In the genomic region with DNA sequence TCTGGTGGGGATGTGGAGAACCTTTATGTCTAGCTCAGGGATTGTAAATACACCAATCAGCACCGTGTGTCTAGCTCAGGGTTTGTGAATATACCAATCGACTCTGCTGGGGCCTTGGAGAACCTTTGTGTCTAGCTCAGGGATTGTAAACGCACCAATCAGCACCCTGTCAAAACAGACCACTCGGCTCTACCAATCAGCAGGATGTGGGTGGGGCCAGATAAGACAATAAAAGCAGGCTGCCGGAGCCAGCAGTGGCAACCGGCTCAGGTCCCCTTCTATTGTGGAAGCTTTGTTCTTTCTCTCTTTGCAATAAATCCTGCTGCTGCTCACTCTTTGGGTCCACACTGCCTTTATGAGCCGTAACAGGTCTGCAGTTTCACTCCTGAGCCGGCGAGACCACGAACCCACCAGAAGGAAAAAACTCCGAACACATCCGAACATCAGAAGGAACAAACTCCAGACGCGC, we compare ENCODE assay signal across 1 cellular context.
A peak's percentile ranks its signal among the peaks of the same experiment; 100 is the strongest.
TF ChIP-seq lines count a peak whose summit lies in the region.

No MANE protein-coding gene starts in this region.

TF ChIP-seq in HepG2, 621 proteins besides CTCF, POLR2A, EP300 and RAD21 (continued from another document):
- TF ChIP-seq, protein P1, sequence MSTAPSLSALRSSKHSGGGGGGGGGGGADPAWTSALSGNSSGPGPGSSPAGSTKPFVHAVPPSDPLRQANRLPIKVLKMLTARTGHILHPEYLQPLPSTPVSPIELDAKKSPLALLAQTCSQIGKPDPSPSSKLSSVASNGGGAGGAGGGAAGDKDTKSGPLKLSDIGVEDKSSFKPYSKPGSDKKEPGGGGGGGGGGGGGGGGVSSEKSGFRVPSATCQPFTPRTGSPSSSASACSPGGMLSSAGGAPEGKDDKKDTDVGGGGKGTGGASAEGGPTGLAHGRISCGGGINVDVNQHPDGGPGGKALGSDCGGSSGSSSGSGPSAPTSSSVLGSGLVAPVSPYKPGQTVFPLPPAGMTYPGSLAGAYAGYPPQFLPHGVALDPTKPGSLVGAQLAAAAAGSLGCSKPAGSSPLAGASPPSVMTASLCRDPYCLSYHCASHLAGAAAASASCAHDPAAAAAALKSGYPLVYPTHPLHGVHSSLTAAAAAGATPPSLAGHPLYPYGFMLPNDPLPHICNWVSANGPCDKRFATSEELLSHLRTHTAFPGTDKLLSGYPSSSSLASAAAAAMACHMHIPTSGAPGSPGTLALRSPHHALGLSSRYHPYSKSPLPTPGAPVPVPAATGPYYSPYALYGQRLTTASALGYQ (CRISPR knock-in tag; IDR thresholded peaks at IDR 0.05), result peak; percentile 61
- TF ChIP-seq ZNF564 (CRISPR knock-in tag; IDR thresholded peaks at IDR 0.05) (peak; percentile 7; the same call in 1 of the 2 replicates), NFYC (CRISPR knock-in tag; IDR thresholded peaks at IDR 0.05) (peak; percentile 86)
